In the genomic region with DNA sequence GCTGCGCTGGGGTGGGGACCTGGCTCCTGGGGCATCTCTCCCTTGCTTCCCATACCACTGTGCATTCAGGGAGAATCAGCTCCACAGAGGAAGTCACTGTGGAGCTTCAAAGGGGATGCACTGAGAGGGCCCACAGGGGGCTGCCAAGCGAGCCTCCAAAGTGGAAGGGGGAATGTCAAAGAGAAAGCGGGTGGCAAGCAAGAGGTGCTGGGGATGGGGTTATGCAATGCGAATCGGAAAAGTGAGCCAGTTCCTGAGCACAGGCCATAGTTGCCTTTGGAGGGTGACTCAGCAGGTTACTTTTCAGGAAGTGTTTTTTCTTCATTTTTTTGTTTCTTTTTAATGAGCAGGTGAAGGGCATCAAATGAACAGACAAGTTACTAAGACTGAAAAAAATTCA, we compare ENCODE assay signal across 1 cellular context.
TF ChIP-seq lines count a peak whose summit lies in the region.

No MANE protein-coding gene starts in this region.

TF ChIP-seq in K562, 482 proteins besides CTCF, POLR2A, EP300 and RAD21 (continued from another document):
- TF ChIP-seq JUND (IDR thresholded peaks at IDR 0.05; ENCODE audit: borderline replicate concordance, low read depth, low read length): peak; percentile 29; the same call in 1 of the 2 replicates
- no peak for TF ChIP-seq JUND (tag; IDR thresholded peaks at IDR 0.05; ENCODE audit: borderline replicate concordance, low read depth, low read length)
- TF ChIP-seq KLF13 (tag; IDR thresholded peaks at IDR 0.05; ENCODE audit: borderline replicate concordance, low read depth): no peak
- TF ChIP-seq HNRNPH1 (optimal IDR thresholded peaks at IDR 0.05; ENCODE audit: low read depth, low read length): no peak
- no peak for TF ChIP-seq NCOA6 (IDR thresholded peaks at IDR 0.05)
